8 cellular contexts compared by ENCODE assay signal in genomic region chr2:42170619-42171395, GRCh38. TPM values are rescaled to one million over a fixed set of nuclear protein-coding genes. Genes with fewer than 3 reads are reported as not detected.
DNase-seq lines count a peak whose midpoint lies in the region; TF ChIP-seq lines count a peak whose summit lies in the region.

No MANE protein-coding gene starts in this region.

- H3F3A ChIP-seq in SK-N-SH (replicated peaks; ENCODE audit: insufficient read depth) = no peaks in the 10 kb centered on the region
- H3F3A ChIP-seq in smooth muscle cell (ENCODE audit: low read depth) = peaks cover 10% of the 10 kb centered on the region

- DNase-seq in SK-N-SH (no peak), smooth muscle cell (lab: John Stamatoyannopoulos, UW; ENCODE audit: unreplicated experiment) (no peak), NCI-H1105 treated with DMSO at 0.1 percent for 48 hours (lab: John Stamatoyannopoulos, UW) (no peak), NCI-H128 (lab: John Stamatoyannopoulos, UW; ENCODE audit: unreplicated experiment) (no peak), HuH-7 (ENCODE audit: low spot score) (no peak)
- DNase-seq in stimulated activated CD8-positive, alpha-beta memory T cell treated with anti-CD3 and anti-CD28 coated beads, Interleukin-4, amount 100 ng/mL, for 48 hours = no peak

- H4K20me1 ChIP-seq in SK-N-SH (ENCODE audit: insufficient read depth) (peaks cover 24% of the 10 kb centered on the region), smooth muscle cell (ENCODE audit: low read depth) (peaks cover 55% of the 10 kb centered on the region)

- H3K27ac ChIP-seq in SK-N-SH (ENCODE audit: low read depth in 2 of 2, low read length in 1 of 2) = peak overlapping the region; percentile 72 to 92; a peak in 3 of 4 replicates
- H3K27ac ChIP-seq in smooth muscle cell (ENCODE audit: low read depth) = peak overlapping the region; percentile 64

- H2AFZ ChIP-seq in SK-N-SH (ENCODE audit: low read depth) (no peak overlapping the region), smooth muscle cell (ENCODE audit: low read depth) (no peak overlapping the region)

- POLR2A ChIA-PET in SK-N-SH (lab: Yijun Ruan, JAX) = interaction anchor here (1.0 to 1.9 kb wide), 4 partner anchors 9 to 37 kb away, joined by 3 to 11 read pairs (median 4); no protein-coding TSS in a partner anchor

- H3K4me2 ChIP-seq in SK-N-SH (peak overlapping the region; percentile 87), smooth muscle cell (peak overlapping the region; percentile 92)

- no peak for TF ChIP-seq RAD21 in SK-N-SH (IDR thresholded peaks at IDR 0.05; ENCODE audit: low read length)

- H3K4me1 ChIP-seq in SK-N-SH (ENCODE audit: control insufficient read depth in 1 of 2, insufficient read depth in 2 of 2, low read depth in 1 of 2, low read length in 1 of 2) = peaks cover 16 to 20% of the 10 kb centered on the region in 2 experiments; a peak in 3 of 4 replicates
- H3K4me1 ChIP-seq in iPS-15b (ENCODE audit: control insufficient read depth, insufficient read depth, low read length) = peaks cover 17% of the 10 kb centered on the region
- peaks cover 28% of the 10 kb centered on the region for H3K4me1 ChIP-seq in smooth muscle cell (ENCODE audit: low read depth)

- H3K36me3 ChIP-seq in SK-N-SH (replicated peaks in 1 of 2; ENCODE audit: control insufficient read depth in 1 of 2, insufficient read depth in 2 of 2, low read length in 1 of 2) = no peaks in the 10 kb centered on the region
- no peaks in the 10 kb centered on the region for H3K36me3 ChIP-seq in iPS-15b (ENCODE audit: control insufficient read depth, insufficient read depth, low read length)
- H3K36me3 ChIP-seq in smooth muscle cell (ENCODE audit: low read depth) = no peaks in the 10 kb centered on the region

- no peak for TF ChIP-seq EP300 in SK-N-SH (IDR thresholded peaks at IDR 0.05; ENCODE audit: borderline replicate concordance in 1 of 2, low read depth in 1 of 2, low read length in 1 of 2)

- H3K9ac ChIP-seq in SK-N-SH (peak overlapping the region; percentile 76), iPS-15b (ENCODE audit: low read depth, low read length) (peak overlapping the region; percentile 49), smooth muscle cell (ENCODE audit: low read depth) (peak overlapping the region; percentile 88)

- no peaks in the 10 kb centered on the region for H3K27me3 ChIP-seq in SK-N-SH (ENCODE audit: insufficient read depth)
- no peaks in the 10 kb centered on the region for H3K27me3 ChIP-seq in iPS-15b (ENCODE audit: control insufficient read depth, insufficient read depth, low read length)
- no peaks in the 10 kb centered on the region for H3K27me3 ChIP-seq in smooth muscle cell (ENCODE audit: low read depth)

- H3K9me3 ChIP-seq in SK-N-SH (no peaks in the 10 kb centered on the region), iPS-15b (ENCODE audit: control insufficient read depth, insufficient read depth, low read length) (no peaks in the 10 kb centered on the region), smooth muscle cell (replicated peaks; ENCODE audit: low read depth) (no peaks in the 10 kb centered on the region)

- H3K79me2 ChIP-seq in SK-N-SH (ENCODE audit: insufficient read depth) = peaks cover 63% of the 10 kb centered on the region
- peaks cover 60% of the 10 kb centered on the region for H3K79me2 ChIP-seq in smooth muscle cell (ENCODE audit: low read depth)

- H3K4me3 ChIP-seq in GM12875 (ENCODE audit: low read depth, low read length) = peak overlapping the region; percentile 88
- H3K4me3 ChIP-seq in SK-N-SH (ENCODE audit: low read depth in 2 of 2, low read length in 1 of 2) = peak overlapping the region; percentile 81 to 100
- peak overlapping the region; percentile 91 for H3K4me3 ChIP-seq in iPS-15b (ENCODE audit: low read depth, low read length)
- peak overlapping the region; percentile 78 for H3K4me3 ChIP-seq in smooth muscle cell

- H3K9me2 ChIP-seq in SK-N-SH = no peaks in the 10 kb centered on the region

- WGBS in SK-N-SH (ENCODE audit: low lambda C conversion rate) = 15% methylated on average over 9 of the region's 9 CpGs
- 70% methylated on average over 9 of the region's 9 CpGs for WGBS in smooth muscle cell (ENCODE audit: low lambda C conversion rate)

- CTCF ChIA-PET in SK-N-SH (lab: Yijun Ruan, JAX) = interaction anchor here (0.6 to 5.5 kb wide), 17 partner anchors 10 to 223 kb away, joined by 3 to 34 read pairs (median 4); no protein-coding TSS in a partner anchor

- no peak for TF ChIP-seq CTCF in GM12875 (IDR thresholded peaks at IDR 0.05; ENCODE audit: borderline replicate concordance, insufficient read depth, low read depth, low read length)
- no peak for TF ChIP-seq CTCF in SK-N-SH (IDR thresholded peaks at IDR 0.05)
- TF ChIP-seq CTCF in smooth muscle cell (IDR thresholded peaks at IDR 0.05; ENCODE audit: borderline replicate concordance, insufficient read depth, poor library complexity, severe bottlenecking) = no peak

TF ChIP-seq in SK-N-SH, 30 proteins besides CTCF, POLR2A, EP300 and RAD21:
- TF ChIP-seq NFIC (IDR thresholded peaks at IDR 0.05; ENCODE audit: borderline replicate concordance) (no peak), FOXJ3 (CRISPR knock-in tag; IDR thresholded peaks at IDR 0.05) (no peak), YY1 (IDR thresholded peaks at IDR 0.05; ENCODE audit: low read depth) (no peak), MAX (IDR thresholded peaks at IDR 0.05; ENCODE audit: low read depth) (no peak)

RNA-seq across cellular contexts. Expression of gene EML4, which starts 1.7 kb away (rescaled TPM):
- polyA plus RNA-seq in SK-N-SH (2012; rRNA removed) (35.0 and 45.8 TPM in 2 replicates), smooth muscle cell (33.6 and 39.9 TPM in 2 replicates)
- polyA plus RNA-seq in SK-N-SH (2012; cell fraction: cytosol; rRNA removed) = 45.2 and 45.3 TPM in 2 replicates
- 61.1 and 88.5 TPM in 2 replicates for polyA plus RNA-seq in SK-N-SH (2012; cell fraction: nucleus; rRNA removed)
- 46.2 and 55.9 TPM in 2 replicates for total RNA-seq in smooth muscle cell
